In genomic region chr17:74446551-74447500, GRCh38 we compare ENCODE assay signal across 11 cellular contexts. TPM values are rescaled to one million over a fixed set of nuclear protein-coding genes. Genes with fewer than 3 reads are reported as not detected.
A peak's percentile ranks its signal among the peaks of the same experiment; 100 is the strongest.
DNase-seq lines count a peak whose midpoint lies in the region; ATAC-seq, FAIRE-seq and TF ChIP-seq lines count a peak whose summit lies in the region.
"Had no signal": no experiment of that assay in that cellular context is flagged by ENCODE, and none has a peak within 500 bp of the region (broad histone marks: within the 10 kb centered on the region; RNA-seq: fewer than 3 reads in every experiment).

No MANE protein-coding gene starts in this region.

- H3K27me3 Mint-ChIP-seq in osteocyte (ENCODE audit: unreplicated experiment) = no peaks in the 10 kb centered on the region

- no peaks in the 10 kb centered on the region for H3K36me3 ChIP-seq in GM06990 (ENCODE audit: control insufficient read depth, insufficient read depth, low read length)

- peak; percentile 54 for ATAC-seq in HG02870 (IDR thresholded peaks at IDR 0.05; ENCODE audit: unreplicated experiment)
- ATAC-seq: HCT116 had no signal

- peaks cover 64% of the 10 kb centered on the region for H3K4me1 Mint-ChIP-seq in osteocyte (ENCODE audit: unreplicated experiment)

- H3K9me3 Mint-ChIP-seq in osteocyte (ENCODE audit: unreplicated experiment) = no peaks in the 10 kb centered on the region

- peak overlapping the region; percentile 11 for H3K4me3 Mint-ChIP-seq in osteocyte (ENCODE audit: unreplicated experiment)

- H3K27me3 ChIP-seq in GM06990 (replicated peaks; ENCODE audit: control insufficient read depth, insufficient read depth, low read length) = no peaks in the 10 kb centered on the region; the same call in none of the 2 replicates

- H3K27ac Mint-ChIP-seq in osteocyte (ENCODE audit: unreplicated experiment) = no peak overlapping the region

- TF ChIP-seq CTCF in GM06990 (IDR thresholded peaks at IDR 0.05; ENCODE audit: insufficient read depth, low read length, poor library complexity, severe bottlenecking) = peak; percentile 1
- TF ChIP-seq CTCF in osteocyte (IDR thresholded peaks at IDR 0.05) = no peak

- FAIRE-seq in HTR-8/SVneo (lab: Jason Lieb, UNC) = no peak

- no peak overlapping the region for H3K4me3 ChIP-seq in GM06990 (replicated peaks; ENCODE audit: low read depth, low read length)
- H3K4me3 ChIP-seq: SK-N-MC had no signal

- DNase-seq in GM06990 (ENCODE audit: extremely low read depth, insufficient read length) (no peak), dermis blood vessel endothelial cell (peak; percentile 21), osteocyte (ENCODE audit: extremely low spot score, unreplicated experiment) (no peak), HTR-8/SVneo (ENCODE audit: insufficient read length, low spot score) (no peak), SW480 (ENCODE audit: low spot score) (no peak), NCI-H526 treated with DMSO at 0.1 percent for 48 hours (lab: John Stamatoyannopoulos, UW) (no peak), NOMO-1 treated with dmso at 0.1 percent for 144 hours (lab: John Stamatoyannopoulos, UW; ENCODE audit: unreplicated experiment) (no peak)
- DNase-seq: GDM1 had no signal

- peaks cover 6% of the 10 kb centered on the region for H3K36me3 Mint-ChIP-seq in osteocyte (ENCODE audit: unreplicated experiment)

RNA-seq across cellular contexts. Expression of gene GPRC5C, which starts 14.9 kb away (rescaled TPM):
- 1.8 and 2.0 TPM in 2 replicates for total RNA-seq in dermis blood vessel endothelial cell
- total RNA-seq in osteocyte = 44.4 and 56.4 TPM in 2 replicates

RNA-seq across cellular contexts. Expression of gene CD300A, which starts 19.6 kb away (rescaled TPM):
- total RNA-seq in dermis blood vessel endothelial cell (not detected in 2 replicates), osteocyte (not detected in 2 replicates)

Comparison
In these comparisons a context has a peak if more than half of its experiments do, and no peak if none do; other contexts are left out.
1. RNA of gene GPRC5C, which starts 14.9 kb away (total RNA-seq): 44.4 to 56.4 TPM in osteocyte; 1.8 to 2.0 TPM in dermis blood vessel endothelial cell; every median in the first group is over 10 times any median in the second.